ENCODE assay signal across 8 cellular contexts in genomic region chr11:111870522-111870886, GRCh38. TPM values are rescaled to one million over a fixed set of nuclear protein-coding genes. Genes with fewer than 3 reads are reported as not detected.
DNase-seq lines count a peak whose midpoint lies in the region; ATAC-seq, FAIRE-seq and TF ChIP-seq lines count a peak whose summit lies in the region.

No MANE protein-coding gene starts in this region.

- CTCF ChIA-PET in activated naive CD4-positive, alpha-beta T cell treated with anti-CD3 and anti-CD28 coated beads for 36 hours (lab: Charles Lee) = interaction anchor here (0.8 to 1.6 kb wide), 8 partner anchors 9 to 111 kb away, joined by 3 to 6 read pairs (median 4); partner anchors contain the start of gene CFAP68

- H2AFZ ChIP-seq in astrocyte (ENCODE audit: low read depth, low read length) = peak overlapping the region; percentile 90

- peak overlapping the region; percentile 83 for H3K27ac Mint-ChIP-seq in activated naive CD4-positive, alpha-beta T cell treated with anti-CD3 and anti-CD28 coated beads for 36 hours
- no peak overlapping the region for H3K27ac Mint-ChIP-seq in astrocyte (ENCODE audit: unreplicated experiment)

- H3K4me3 Mint-ChIP-seq in activated naive CD4-positive, alpha-beta T cell treated with anti-CD3 and anti-CD28 coated beads for 36 hours = peak overlapping the region; percentile 89
- H3K4me3 Mint-ChIP-seq in astrocyte (ENCODE audit: unreplicated experiment) = peak overlapping the region; percentile 95

- H3K4me1 ChIP-seq in astrocyte (ENCODE audit: insufficient read depth, low read length) (peaks cover 9% of the 10 kb centered on the region), mesodermal cell (ENCODE audit: control insufficient read depth, insufficient read depth, low read length, poor library complexity, severe bottlenecking) (no peaks in the 10 kb centered on the region)

- no peak overlapping the region for H3K27ac ChIP-seq in astrocyte (ENCODE audit: low read depth, low read length)
- H3K27ac ChIP-seq in mesodermal cell (ENCODE audit: low read depth, low read length, severe bottlenecking) = peak overlapping the region; percentile 68

- peak overlapping the region; percentile 86 for H3K9ac ChIP-seq in astrocyte (ENCODE audit: low read length)

- peaks cover 25% of the 10 kb centered on the region for H3K36me3 Mint-ChIP-seq in activated naive CD4-positive, alpha-beta T cell treated with anti-CD3 and anti-CD28 coated beads for 36 hours (ENCODE audit: low read depth)
- peaks cover 4% of the 10 kb centered on the region for H3K36me3 Mint-ChIP-seq in astrocyte (ENCODE audit: low read depth, unreplicated experiment)

- H3K27me3 ChIP-seq in astrocyte (ENCODE audit: insufficient read depth, low read length) = no peaks in the 10 kb centered on the region

- H3K4me1 Mint-ChIP-seq in activated naive CD4-positive, alpha-beta T cell treated with anti-CD3 and anti-CD28 coated beads for 36 hours (ENCODE audit: low read depth) = peaks cover 25% of the 10 kb centered on the region
- H3K4me1 Mint-ChIP-seq in astrocyte (ENCODE audit: low read depth, unreplicated experiment) = peaks cover 2% of the 10 kb centered on the region

- H3K4me3 ChIP-seq in astrocyte (ENCODE audit: insufficient read depth, low read depth, low read length) (peak overlapping the region; percentile 85), mesodermal cell (ENCODE audit: extremely low read depth, insufficient read depth, low read length, poor library complexity, severe bottlenecking) (peak overlapping the region; percentile 81)

- intact Hi-C loops in activated naive CD4-positive, alpha-beta T cell treated with anti-CD3 and anti-CD28 coated beads for 36 hours (cut with micrococcal nuclease) = loop anchor here (2.0 to 10.0 kb wide), 4 partner anchors 154 to 1444 kb away; partner anchors contain the start of genes DLAT, PTS and TTC12

- no peak for DNase-seq in activated naive CD4-positive, alpha-beta T cell treated with anti-CD3 and anti-CD28 coated beads for 36 hours
- DNase-seq in activated naive CD4-positive, alpha-beta T cell (lab: John Stamatoyannopoulos, UW) = no peak
- no peak for DNase-seq in astrocyte (ENCODE audit: low read depth)
- DNase-seq in stimulated activated CD4-positive, alpha-beta T cell treated with anti-CD3 and anti-CD28 coated beads, Interleukin-4, amount 100 ng/mL, for 24 hours = no peak

- peak overlapping the region; percentile 82 for H3K4me2 ChIP-seq in astrocyte (ENCODE audit: low read length)

- no peaks in the 10 kb centered on the region for H4K20me1 ChIP-seq in astrocyte (ENCODE audit: insufficient read depth, low read length)

- no peaks in the 10 kb centered on the region for H3K9me3 Mint-ChIP-seq in activated naive CD4-positive, alpha-beta T cell treated with anti-CD3 and anti-CD28 coated beads for 36 hours
- H3K9me3 Mint-ChIP-seq in astrocyte (ENCODE audit: unreplicated experiment) = no peaks in the 10 kb centered on the region

- no peak for FAIRE-seq in astrocyte (lab: Jason Lieb, UNC)

- H3K27me3 Mint-ChIP-seq in activated naive CD4-positive, alpha-beta T cell treated with anti-CD3 and anti-CD28 coated beads for 36 hours (ENCODE audit: low read depth) = no peaks in the 10 kb centered on the region
- no peaks in the 10 kb centered on the region for H3K27me3 Mint-ChIP-seq in astrocyte (ENCODE audit: low read depth, unreplicated experiment)

- H3K36me3 ChIP-seq in astrocyte (ENCODE audit: insufficient read depth, low read length) (peaks cover 6% of the 10 kb centered on the region), mesodermal cell (ENCODE audit: control insufficient read depth, insufficient read depth, low read length) (peaks cover 31% of the 10 kb centered on the region)

- peak; percentile 6 for ATAC-seq in HG03457 (IDR thresholded peaks at IDR 0.05; ENCODE audit: unreplicated experiment)
- ATAC-seq in HG02840 (IDR thresholded peaks at IDR 0.05; ENCODE audit: low FRiP score, unreplicated experiment) = no peak
- no peak for ATAC-seq in HG03139 (IDR thresholded peaks at IDR 0.05; ENCODE audit: unreplicated experiment)

- no peaks in the 10 kb centered on the region for H3K9me3 ChIP-seq in astrocyte (ENCODE audit: insufficient read depth, low read depth, low read length)
- no peaks in the 10 kb centered on the region for H3K9me3 ChIP-seq in mesodermal cell (ENCODE audit: control insufficient read depth, low read length)

- peaks cover 9% of the 10 kb centered on the region for H3K79me2 ChIP-seq in astrocyte (ENCODE audit: insufficient read depth, low read length)

- no peak for TF ChIP-seq CTCF in astrocyte (IDR thresholded peaks at IDR 0.05; ENCODE audit: insufficient read depth, low read depth, low read length)

RNA-seq across cellular contexts. Expression of gene ALG9, which starts 0.9 kb away (rescaled TPM):
- 10 to 100 TPM; 21.3 to 21.9 TPM for total RNA-seq in activated naive CD4-positive, alpha-beta T cell treated with anti-CD3 and anti-CD28 coated beads for 36 hours
- total RNA-seq in astrocyte = 24.9 and 31.1 TPM in 2 replicates
- polyA plus RNA-seq in mesodermal cell (2013, experiment 1 of 2) = 48.3 TPM
- polyA plus RNA-seq in mesodermal cell (2013, experiment 2 of 2) = 43.3 TPM

RNA-seq across cellular contexts. Expression of gene FDXACB1, which starts 8.5 kb away (rescaled TPM):
- 1 to 10 TPM; 3.4 to 3.8 TPM for total RNA-seq in activated naive CD4-positive, alpha-beta T cell treated with anti-CD3 and anti-CD28 coated beads for 36 hours
- 1.7 and 2.6 TPM in 2 replicates for total RNA-seq in astrocyte
- polyA plus RNA-seq in mesodermal cell (2013, experiment 1 of 2) = 1.7 TPM
- 1.9 TPM for polyA plus RNA-seq in mesodermal cell (2013, experiment 2 of 2)

RNA-seq across cellular contexts. Expression of gene CFAP68, which starts 8.8 kb away (rescaled TPM):
- total RNA-seq in activated naive CD4-positive, alpha-beta T cell treated with anti-CD3 and anti-CD28 coated beads for 36 hours = 10 to 100 TPM; 31.5 to 33.2 TPM
- 18.4 and 18.8 TPM in 2 replicates for total RNA-seq in astrocyte
- polyA plus RNA-seq in mesodermal cell (2013, experiment 1 of 2) = 20.3 TPM
- 25.5 TPM for polyA plus RNA-seq in mesodermal cell (2013, experiment 2 of 2)

RNA-seq across cellular contexts. Expression of gene CRYAB, which starts 41.1 kb away (rescaled TPM):
- not detected for total RNA-seq in activated naive CD4-positive, alpha-beta T cell treated with anti-CD3 and anti-CD28 coated beads for 36 hours
- 4.1 and 5.7 TPM in 2 replicates for total RNA-seq in astrocyte
- polyA plus RNA-seq in mesodermal cell (2013, experiment 1 of 2) = 41.3 TPM
- polyA plus RNA-seq in mesodermal cell (2013, experiment 2 of 2) = 29.9 TPM

RNA-seq across cellular contexts. Expression of gene HSPB2, which starts 42.0 kb away (rescaled TPM):
- total RNA-seq in activated naive CD4-positive, alpha-beta T cell treated with anti-CD3 and anti-CD28 coated beads for 36 hours = not detected
- not detected in 2 replicates for total RNA-seq in astrocyte
- polyA plus RNA-seq in mesodermal cell (2013, experiment 1 of 2) = 2.0 TPM
- polyA plus RNA-seq in mesodermal cell (2013, experiment 2 of 2) = 1.7 TPM
